In genomic region chr6:9875605-9876353, GRCh38 we compare ENCODE assay signal across 18 cellular contexts.
DNase-seq lines count a peak whose midpoint lies in the region; ATAC-seq and TF ChIP-seq lines count a peak whose summit lies in the region.
"Had no signal": no experiment of that assay in that cellular context is flagged by ENCODE, and none has a peak within 500 bp of the region (broad histone marks: within the 10 kb centered on the region; RNA-seq: fewer than 3 reads in every experiment).

No MANE protein-coding gene starts in this region.

- no TSS peak for BruUV-seq in Panc1 (replicated peaks; lab: Mats Ljungman, UMichigan)

- DNase-seq in COLO829 (ENCODE audit: low spot score) (peak; percentile 10), GM23248 (peak; percentile 13), Panc1 (ENCODE audit: low read depth, low spot score) (no peak), hepatocyte (ENCODE audit: low spot score) (peak; percentile 6)
- DNase-seq in activated CD8-positive, alpha-beta memory T cell treated with anti-CD3 and anti-CD28 coated beads, Interleukin-2, amount 10 ng/mL, durations not matched to agents 7 days and 5 days = no peak
- no peak for DNase-seq in activated CD4-positive, alpha-beta T cell treated with anti-CD3 and anti-CD28 coated beads, Interleukin-2, amount 10 ng/mL, durations not matched to agents 7 days and 5 days
- DNase-seq: ACHN; CD4-positive, alpha-beta T cell; MV-4-11; NCI-H1436; NCI-H446 treated with DMSO at 0.1 percent for 48 hours; NCI-H82; SK-N-SH had no signal

- H3K4me2 ChIP-seq in GM23248 (ENCODE audit: unreplicated experiment) = no peak overlapping the region
- H3K4me2 ChIP-seq in hepatocyte = no peak overlapping the region
- H3K4me2 ChIP-seq: SK-N-SH had no signal

- H3K9me2 ChIP-seq in GM23248 (ENCODE audit: insufficient read depth) (no peaks in the 10 kb centered on the region), hepatocyte (replicated peaks; ENCODE audit: insufficient read depth) (no peaks in the 10 kb centered on the region)
- H3K9me2 ChIP-seq: SK-N-SH had no signal

- H3F3A ChIP-seq in GM23248 (ENCODE audit: insufficient read depth) = no peaks in the 10 kb centered on the region

- H4K20me1 ChIP-seq in GM23248 (ENCODE audit: insufficient read depth) (no peaks in the 10 kb centered on the region), hepatocyte (ENCODE audit: insufficient read depth, poor library complexity, severe bottlenecking) (no peaks in the 10 kb centered on the region)

- H3K9me3 Mint-ChIP-seq in activated CD8-positive, alpha-beta memory T cell treated with anti-CD3 and anti-CD28 coated beads, Interleukin-2, amount 10 ng/mL, durations not matched to agents 7 days and 5 days (ENCODE audit: low read depth) = peaks cover 4% of the 10 kb centered on the region
- peaks cover 17% of the 10 kb centered on the region for H3K9me3 Mint-ChIP-seq in activated CD4-positive, alpha-beta T cell treated with anti-CD3 and anti-CD28 coated beads, Interleukin-2, amount 10 ng/mL, durations not matched to agents 7 days and 5 days

- CTCF ChIA-PET in Panc1 (lab: Charles Lee) = interaction anchor here (0.6 kb wide), 1 partner anchor 177 kb away, joined by 3 read pairs; no protein-coding TSS in a partner anchor
- CTCF ChIA-PET in activated CD8-positive, alpha-beta memory T cell treated with anti-CD3 and anti-CD28 coated beads, Interleukin-2, amount 10 ng/mL, durations not matched to agents 7 days and 5 days (lab: Charles Lee) = no interaction called here
- CTCF ChIA-PET in activated CD4-positive, alpha-beta T cell treated with anti-CD3 and anti-CD28 coated beads, Interleukin-2, amount 10 ng/mL, durations not matched to agents 7 days and 5 days (lab: Charles Lee) = no interaction called here

- intact Hi-C loops in Panc1 (cut with micrococcal nuclease; ENCODE audit: unreplicated experiment) = no loop called here

- in situ Hi-C loops in GM23248 (cut with MboI) (no loop called here), Panc1 (cut with HindIII; ENCODE audit: low pct_unique_long_range_greater_than_20kb, low sequenced_read_pairs) (no loop called here)

- no peak overlapping the region for H3K4me3 Mint-ChIP-seq in activated CD8-positive, alpha-beta memory T cell treated with anti-CD3 and anti-CD28 coated beads, Interleukin-2, amount 10 ng/mL, durations not matched to agents 7 days and 5 days
- H3K4me3 Mint-ChIP-seq in activated CD4-positive, alpha-beta T cell treated with anti-CD3 and anti-CD28 coated beads, Interleukin-2, amount 10 ng/mL, durations not matched to agents 7 days and 5 days = no peak overlapping the region
- H3K4me3 Mint-ChIP-seq: CD4-positive, alpha-beta T cell; IgD-negative memory B cell had no signal

- H3K36me3 Mint-ChIP-seq in activated CD8-positive, alpha-beta memory T cell treated with anti-CD3 and anti-CD28 coated beads, Interleukin-2, amount 10 ng/mL, durations not matched to agents 7 days and 5 days = no peaks in the 10 kb centered on the region
- no peaks in the 10 kb centered on the region for H3K36me3 Mint-ChIP-seq in activated CD4-positive, alpha-beta T cell treated with anti-CD3 and anti-CD28 coated beads, Interleukin-2, amount 10 ng/mL, durations not matched to agents 7 days and 5 days (ENCODE audit: low read depth)
- H3K36me3 Mint-ChIP-seq: IgD-negative memory B cell had no signal

- no peak overlapping the region for H3K9ac ChIP-seq in GM23248
- H3K9ac ChIP-seq: SK-N-SH had no signal

- H3K36me3 ChIP-seq in GM23248 (ENCODE audit: low read depth) = no peaks in the 10 kb centered on the region
- H3K36me3 ChIP-seq in Panc1 (ENCODE audit: control insufficient read depth, insufficient read depth, low read length) = no peaks in the 10 kb centered on the region
- no peaks in the 10 kb centered on the region for H3K36me3 ChIP-seq in hepatocyte (replicated peaks; ENCODE audit: insufficient read depth, low read depth)
- H3K36me3 ChIP-seq: HAP-1 had no signal

- no peaks in the 10 kb centered on the region for H3K27me3 Mint-ChIP-seq in activated CD8-positive, alpha-beta memory T cell treated with anti-CD3 and anti-CD28 coated beads, Interleukin-2, amount 10 ng/mL, durations not matched to agents 7 days and 5 days
- no peaks in the 10 kb centered on the region for H3K27me3 Mint-ChIP-seq in activated CD4-positive, alpha-beta T cell treated with anti-CD3 and anti-CD28 coated beads, Interleukin-2, amount 10 ng/mL, durations not matched to agents 7 days and 5 days
- H3K27me3 Mint-ChIP-seq: CD4-positive, alpha-beta T cell; IgD-negative memory B cell had no signal

- H3K27ac ChIP-seq in GM23248 = no peak overlapping the region
- H3K27ac ChIP-seq in Panc1 (ENCODE audit: low read length) = peak overlapping the region; percentile 72
- H3K27ac ChIP-seq in hepatocyte = peak overlapping the region; percentile 35

- TF ChIP-seq CTCF in Panc1 (IDR thresholded peaks at IDR 0.05) = no peak
- TF ChIP-seq CTCF in hepatocyte (IDR thresholded peaks at IDR 0.05; ENCODE audit: poor library complexity) = no peak

- H3K27me3 ChIP-seq in GM23248 (replicated peaks; ENCODE audit: insufficient read depth) (no peaks in the 10 kb centered on the region), Panc1 (ENCODE audit: control insufficient read depth, insufficient read depth, low read length) (no peaks in the 10 kb centered on the region), hepatocyte (no peaks in the 10 kb centered on the region)

- no peaks in the 10 kb centered on the region for H3K4me1 Mint-ChIP-seq in activated CD8-positive, alpha-beta memory T cell treated with anti-CD3 and anti-CD28 coated beads, Interleukin-2, amount 10 ng/mL, durations not matched to agents 7 days and 5 days
- no peaks in the 10 kb centered on the region for H3K4me1 Mint-ChIP-seq in activated CD4-positive, alpha-beta T cell treated with anti-CD3 and anti-CD28 coated beads, Interleukin-2, amount 10 ng/mL, durations not matched to agents 7 days and 5 days

- H3K4me1 ChIP-seq in GM23248 (ENCODE audit: insufficient read depth) (no peaks in the 10 kb centered on the region), Panc1 (ENCODE audit: control insufficient read depth, insufficient read depth, low read length) (peaks cover 13% of the 10 kb centered on the region; the same call in 1 of the 2 replicates), hepatocyte (ENCODE audit: insufficient read depth) (no peaks in the 10 kb centered on the region)
- H3K4me1 ChIP-seq: HAP-1 had no signal

- no peak overlapping the region for H3K27ac Mint-ChIP-seq in activated CD8-positive, alpha-beta memory T cell treated with anti-CD3 and anti-CD28 coated beads, Interleukin-2, amount 10 ng/mL, durations not matched to agents 7 days and 5 days
- H3K27ac Mint-ChIP-seq in activated CD4-positive, alpha-beta T cell treated with anti-CD3 and anti-CD28 coated beads, Interleukin-2, amount 10 ng/mL, durations not matched to agents 7 days and 5 days = no peak overlapping the region
- H3K27ac Mint-ChIP-seq: CD4-positive, alpha-beta T cell; IgD-negative memory B cell had no signal

- ATAC-seq in Panc1 (peak; percentile 69; the same call in 1 of the 2 replicates), GM21381 (IDR thresholded peaks at IDR 0.05; ENCODE audit: unreplicated experiment) (no peak), GM21576 (IDR thresholded peaks at IDR 0.05; ENCODE audit: unreplicated experiment) (no peak)
- no peak for ATAC-seq in activated CD8-positive, alpha-beta memory T cell treated with anti-CD3 and anti-CD28 coated beads, Interleukin-2, amount 10 ng/mL, durations not matched to agents 7 days and 5 days
- ATAC-seq: Right ventricle myocardium inferior had no signal

- WGBS in GM23248 (ENCODE audit: low coverage in 1 of 2, low lambda C conversion rate in 2 of 2, missing lambda C conversion rate in 2 of 2), 2 experiments = 6 to 14% methylated on average over 4 of the region's 4 CpGs
- WGBS in hepatocyte (ENCODE audit: low lambda C conversion rate, missing lambda C conversion rate) = 48% methylated on average over 4 of the region's 4 CpGs

- H2AFZ ChIP-seq in GM23248 (no peak overlapping the region), hepatocyte (no peak overlapping the region)

- H3K79me2 ChIP-seq in GM23248 (ENCODE audit: insufficient read depth) = no peaks in the 10 kb centered on the region
- H3K79me2 ChIP-seq in hepatocyte = no peaks in the 10 kb centered on the region

- POLR2A ChIA-PET in Panc1 (lab: Charles Lee) = no interaction called here
- POLR2A ChIA-PET in activated CD4-positive, alpha-beta T cell treated with anti-CD3 and anti-CD28 coated beads, Interleukin-2, amount 10 ng/mL, durations not matched to agents 7 days and 5 days (lab: Charles Lee) = no interaction called here

- H3K4me3 ChIP-seq in GM23248 = no peak overlapping the region
- H3K4me3 ChIP-seq in Panc1 (ENCODE audit: low read depth in 2 of 2, low read length in 2 of 2) = no peak overlapping the region
- H3K4me3 ChIP-seq in hepatocyte = no peak overlapping the region
- H3K4me3 ChIP-seq: HAP-1 had no signal

- H3K9me3 ChIP-seq in GM23248 (ENCODE audit: low read depth) = no peaks in the 10 kb centered on the region
- peaks cover 3% of the 10 kb centered on the region; the same call in 1 of the 2 replicates for H3K9me3 ChIP-seq in Panc1 (ENCODE audit: control insufficient read depth, insufficient read depth, low read depth, low read length)
- H3K9me3 ChIP-seq in hepatocyte (ENCODE audit: low read depth) = no peaks in the 10 kb centered on the region
- H3K9me3 ChIP-seq: HAP-1, SK-N-SH had no signal

Comparison
In these comparisons a context has a peak if more than half of its experiments do, and no peak if none do; other contexts are left out.
1. DNase-seq: peak in COLO829 (single experiment), GM23248 (single experiment) and hepatocyte (single experiment); none in Panc1 (single experiment), activated CD8-positive, alpha-beta memory T cell treated with anti-CD3 and anti-CD28 coated beads, Interleukin-2, amount 10 ng/mL, durations not matched to agents 7 days and 5 days (single experiment) and activated CD4-positive, alpha-beta T cell treated with anti-CD3 and anti-CD28 coated beads, Interleukin-2, amount 10 ng/mL, durations not matched to agents 7 days and 5 days (single experiment).